ENCODE assay signal across 8 cellular contexts in genomic region chr12:16198884-16199283, GRCh38.
DNase-seq lines count a peak whose midpoint lies in the region; ATAC-seq, FAIRE-seq and TF ChIP-seq lines count a peak whose summit lies in the region.

No MANE protein-coding gene starts in this region.

- no peak overlapping the region for H3K4me3 ChIP-seq in HepG2 (replicated peaks in 1 of 3; ENCODE audit: insufficient read depth in 1 of 3, low read depth in 2 of 3, low read length in 3 of 3)

- no TSS peak for BruUV-seq in HepG2 (replicated peaks; lab: Mats Ljungman, UMichigan)

- no peak overlapping the region for H3K9ac ChIP-seq in HepG2 (ENCODE audit: insufficient read depth, low read depth, low read length)

- CTCF ChIA-PET in HepG2 (lab: Yijun Ruan, JAX; ENCODE audit: low intra/inter-chr PET ratio, low total read pairs), result no interaction called here
- CTCF ChIA-PET in activated CD8-positive, alpha-beta memory T cell treated with anti-CD3 and anti-CD28 coated beads, Interleukin-2, amount 10 ng/mL, durations not matched to agents 7 days and 5 days (lab: Charles Lee), result no interaction called here

- H4K20me1 ChIP-seq in HepG2 (ENCODE audit: insufficient read depth, low read length), result no peaks in the 10 kb centered on the region

- no peak overlapping the region for H2AFZ ChIP-seq in HepG2 (ENCODE audit: low read length)

- no peak overlapping the region for H3K4me2 ChIP-seq in HepG2 (ENCODE audit: low read depth, low read length)

- no peaks in the 10 kb centered on the region for H3K36me3 Mint-ChIP-seq in activated CD8-positive, alpha-beta memory T cell treated with anti-CD3 and anti-CD28 coated beads, Interleukin-2, amount 10 ng/mL, durations not matched to agents 7 days and 5 days

- in situ Hi-C loops in G401 (cut with HindIII; ENCODE audit: low sequenced_read_pairs) (no loop called here), HepG2 (cut with HindIII; ENCODE audit: extremely low pct_ligation_motif_present, low pct_unique_long_range_greater_than_20kb) (no loop called here)

- no peaks in the 10 kb centered on the region for H3K4me1 ChIP-seq in HepG2 (ENCODE audit: insufficient read depth, low read length)

- WGBS in HepG2 (ENCODE audit: low lambda C conversion rate), result 0% methylated on average over 3 of the region's 3 CpGs

- intact Hi-C loops in HepG2 (cut with micrococcal nuclease; ENCODE audit: unreplicated experiment), result loop anchor here (10.0 kb wide), 1 partner anchor 156 kb away; no protein-coding TSS in a partner anchor

- H3K27me3 ChIP-seq in HepG2 (ENCODE audit: control insufficient read depth in 1 of 2, insufficient read depth in 2 of 2, low read length in 2 of 2), result no peaks in the 10 kb centered on the region

- TF ChIP-seq CTCF in HepG2 (CRISPR knock-in tag; IDR thresholded peaks at IDR 0.05), result no peak

- H3K9me3 Mint-ChIP-seq in activated CD8-positive, alpha-beta memory T cell treated with anti-CD3 and anti-CD28 coated beads, Interleukin-2, amount 10 ng/mL, durations not matched to agents 7 days and 5 days (ENCODE audit: low read depth), result peaks cover 4% of the 10 kb centered on the region

- no peak overlapping the region for H3K4me3 Mint-ChIP-seq in activated CD8-positive, alpha-beta memory T cell treated with anti-CD3 and anti-CD28 coated beads, Interleukin-2, amount 10 ng/mL, durations not matched to agents 7 days and 5 days

- POLR2A ChIA-PET in HepG2 (lab: Yijun Ruan, JAX), result no interaction called here

- H3K4me1 Mint-ChIP-seq in activated CD8-positive, alpha-beta memory T cell treated with anti-CD3 and anti-CD28 coated beads, Interleukin-2, amount 10 ng/mL, durations not matched to agents 7 days and 5 days, result no peaks in the 10 kb centered on the region

- ATAC-seq in GM18498 (IDR thresholded peaks at IDR 0.05; ENCODE audit: unreplicated experiment) (peak; percentile 91), GM21528 (IDR thresholded peaks at IDR 0.05; ENCODE audit: low FRiP score, unreplicated experiment) (peak; percentile 91), HG03342 (IDR thresholded peaks at IDR 0.05; ENCODE audit: unreplicated experiment) (peak; percentile 91), HepG2 (no peak)
- no peak for ATAC-seq in activated CD8-positive, alpha-beta memory T cell treated with anti-CD3 and anti-CD28 coated beads, Interleukin-2, amount 10 ng/mL, durations not matched to agents 7 days and 5 days

- no peak for TF ChIP-seq RAD21 in HepG2 (CRISPR knock-in tag; IDR thresholded peaks at IDR 0.05)

- no peaks in the 10 kb centered on the region for H3K27me3 Mint-ChIP-seq in activated CD8-positive, alpha-beta memory T cell treated with anti-CD3 and anti-CD28 coated beads, Interleukin-2, amount 10 ng/mL, durations not matched to agents 7 days and 5 days

- peak; percentile 68 for DNase-seq in RPMI8226
- DNase-seq in G401 (ENCODE audit: low spot score), result no peak
- DNase-seq in HepG2 (ENCODE audit: low spot score), result no peak
- no peak for DNase-seq in activated CD8-positive, alpha-beta memory T cell treated with anti-CD3 and anti-CD28 coated beads, Interleukin-2, amount 10 ng/mL, durations not matched to agents 7 days and 5 days
- DNase-seq in NCI-H2171 (lab: John Stamatoyannopoulos, UW), result no peak

- H3K27ac Mint-ChIP-seq in activated CD8-positive, alpha-beta memory T cell treated with anti-CD3 and anti-CD28 coated beads, Interleukin-2, amount 10 ng/mL, durations not matched to agents 7 days and 5 days, result no peak overlapping the region

- H3K36me3 ChIP-seq in HepG2 (replicated peaks in 1 of 2; ENCODE audit: control insufficient read depth in 1 of 2, insufficient read depth in 2 of 2, low read length in 2 of 2), result no peaks in the 10 kb centered on the region

- no peak overlapping the region for H3K27ac ChIP-seq in HepG2 (ENCODE audit: extremely low read length, insufficient read depth, low read length)

- TF ChIP-seq EP300 in HepG2 (IDR thresholded peaks at IDR 0.05; ENCODE audit: low read depth in 2 of 2, low read length in 2 of 2) (no peak), HepG2 (CRISPR knock-in tag; IDR thresholded peaks at IDR 0.05; ENCODE audit: borderline replicate concordance) (no peak)

- no peaks in the 10 kb centered on the region; the same call in 1 of the 2 replicates for H3K9me3 ChIP-seq in HepG2 (ENCODE audit: low read length)

- no peak for TF ChIP-seq POLR2A in HepG2 (IDR thresholded peaks at IDR 0.05; ENCODE audit: insufficient read depth in 1 of 2, low read depth in 2 of 2, low read length in 2 of 2)

- no peak for FAIRE-seq in HepG2 (lab: Jason Lieb, UNC)

- H3K79me2 ChIP-seq in HepG2 (ENCODE audit: insufficient read depth, low read length), result no peaks in the 10 kb centered on the region

TF ChIP-seq in HepG2, 621 proteins besides CTCF, POLR2A, EP300 and RAD21:
- no peak for TF ChIP-seq MIER2 (CRISPR knock-in tag; IDR thresholded peaks at IDR 0.05)
- TF ChIP-seq BRCA1 (CRISPR knock-in tag; IDR thresholded peaks at IDR 0.05), result no peak
- no peak for TF ChIP-seq KMT2A (CRISPR knock-in tag; IDR thresholded peaks at IDR 0.05)
- TF ChIP-seq ZBED4 (CRISPR knock-in tag; IDR thresholded peaks at IDR 0.05; ENCODE audit: borderline replicate concordance), result no peak
- no peak for TF ChIP-seq POLR2AphosphoS5 (IDR thresholded peaks at IDR 0.05; ENCODE audit: low read depth, low read length)
TF ChIP-seq in HepG2: peak in this region for 0.

Comparison
In these comparisons a context has a peak if more than half of its experiments do, and no peak if none do; other contexts are left out.
1. ATAC-seq: peak in GM18498 (single experiment), GM21528 (single experiment) and HG03342 (single experiment); none in HepG2 (single experiment) and activated CD8-positive, alpha-beta memory T cell treated with anti-CD3 and anti-CD28 coated beads, Interleukin-2, amount 10 ng/mL, durations not matched to agents 7 days and 5 days (single experiment).